8 cellular contexts compared by ENCODE assay signal in the genomic region with DNA sequence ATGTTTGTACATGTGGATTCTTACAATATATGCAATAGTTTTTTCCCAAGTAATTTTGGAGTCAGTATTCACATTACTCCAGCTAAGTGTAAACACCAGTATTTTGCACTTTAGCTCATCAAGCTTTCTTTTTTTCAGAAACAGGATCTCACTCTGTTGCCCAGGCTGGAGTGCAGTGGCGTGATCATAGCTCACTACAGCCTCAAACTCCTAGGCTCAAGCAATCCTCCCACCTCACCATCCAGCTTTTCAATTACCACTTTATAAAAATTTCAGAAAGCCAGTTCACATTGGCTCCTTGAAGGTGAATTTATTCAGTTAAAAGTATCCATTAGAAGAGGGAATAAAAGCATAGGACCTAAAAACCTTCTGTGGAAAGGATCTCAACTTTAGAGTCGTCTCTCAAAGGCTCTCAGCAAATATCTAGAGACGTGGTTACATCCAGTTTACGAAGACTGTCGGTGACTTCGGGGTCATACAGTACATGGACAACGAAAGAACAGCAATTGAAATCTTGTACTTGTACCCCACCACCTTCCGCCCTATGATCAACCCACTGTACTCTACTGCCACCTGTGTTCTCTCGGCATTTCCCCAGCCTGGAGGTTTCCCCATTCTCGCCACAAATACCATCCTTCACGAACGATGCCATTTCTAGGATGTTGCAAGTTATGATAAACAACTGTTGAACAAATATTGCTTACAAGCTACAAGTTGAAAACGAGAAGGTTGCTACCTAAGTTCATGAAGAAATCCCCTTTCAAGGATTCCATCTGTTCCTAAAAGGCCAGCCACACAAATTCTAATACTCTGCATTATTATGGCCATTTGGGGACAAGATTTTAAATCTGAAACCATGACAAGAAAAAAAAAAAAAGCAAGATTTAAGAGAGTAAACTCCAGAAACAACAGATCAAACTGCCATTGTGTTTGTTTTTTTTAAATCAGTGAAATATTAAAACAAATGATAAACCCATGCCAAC. TPM values are rescaled to one million over a fixed set of nuclear protein-coding genes. Genes with fewer than 3 reads are reported as not detected.
DNase-seq lines count a peak whose midpoint lies in the region; ATAC-seq and TF ChIP-seq lines count a peak whose summit lies in the region.

No MANE protein-coding gene starts in this region.

- DNase-seq in NCI-H1694 treated with DMSO at 0.1 percent for 48 hours (lab: John Stamatoyannopoulos, UW) = peak; percentile 13
- DNase-seq in NCI-H1694 (lab: John Stamatoyannopoulos, UW) = no peak
- DNase-seq in fibroblast of mammary gland (ENCODE audit: low read depth) = peak; percentile 78
- no peak for DNase-seq in natural killer cell treated with Interleukin-12 subunit alpha and Interleukin-12 subunit beta and Interleukin-15 and Interleukin-18, amount 100 ng/mL, for 72 hours (ENCODE audit: low spot score)
- no peak for DNase-seq in effector memory CD8-positive, alpha-beta T cell

- H3K9me3 ChIP-seq in HUES6 (ENCODE audit: control insufficient read depth, insufficient read depth, low read depth, low read length) = no peaks in the 10 kb centered on the region
- H3K9me3 ChIP-seq in SU-DHL-6 (ENCODE audit: insufficient read depth, low read length) = no peaks in the 10 kb centered on the region

- peaks cover 8% of the 10 kb centered on the region; the same call in 1 of the 2 replicates for H3F3A ChIP-seq in SU-DHL-6 (ENCODE audit: insufficient read depth)

- H3K27me3 ChIP-seq in HUES6 (ENCODE audit: control insufficient read depth, insufficient read depth, low read length) (peaks cover 12% of the 10 kb centered on the region), SU-DHL-6 (ENCODE audit: low read length) (no peaks in the 10 kb centered on the region)

- H3K4me1 Mint-ChIP-seq in natural killer cell treated with Interleukin-12 subunit alpha and Interleukin-12 subunit beta and Interleukin-15 and Interleukin-18, amount 100 ng/mL, for 72 hours (ENCODE audit: low read depth in 2 of 2) = peaks cover 24 to 26% of the 10 kb centered on the region in 2 donors
- peaks cover 0 to 2% of the 10 kb centered on the region in 2 donors for H3K4me1 Mint-ChIP-seq in effector memory CD8-positive, alpha-beta T cell (ENCODE audit: low read depth in 2 of 2)

- peak; percentile 56 for TF ChIP-seq CTCF in SU-DHL-6 (IDR thresholded peaks at IDR 0.05; ENCODE audit: insufficient read depth, low read length, poor library complexity, severe bottlenecking)
- TF ChIP-seq CTCF in fibroblast of mammary gland (conservative IDR thresholded peaks at IDR 0.05; ENCODE audit: control insufficient read depth, insufficient read depth, low read depth, low read length) = peak; percentile 85

- H2AFZ ChIP-seq in SU-DHL-6 (ENCODE audit: low read depth, low read length, severe bottlenecking) = no peak overlapping the region

- peak overlapping the region; percentile 45 for H3K4me3 Mint-ChIP-seq in natural killer cell treated with Interleukin-12 subunit alpha and Interleukin-12 subunit beta and Interleukin-15 and Interleukin-18, amount 100 ng/mL, for 72 hours
- no peak overlapping the region for H3K4me3 Mint-ChIP-seq in effector memory CD8-positive, alpha-beta T cell

- H3K27ac ChIP-seq in HUES6 (ENCODE audit: low read depth, low read length) (no peak overlapping the region), SU-DHL-6 (ENCODE audit: low read depth, low read length) (peak overlapping the region; percentile 79)

- H3K9me3 Mint-ChIP-seq in natural killer cell treated with Interleukin-12 subunit alpha and Interleukin-12 subunit beta and Interleukin-15 and Interleukin-18, amount 100 ng/mL, for 72 hours = peaks cover 3% of the 10 kb centered on the region
- peaks cover 0 to 2% of the 10 kb centered on the region in 2 donors for H3K9me3 Mint-ChIP-seq in effector memory CD8-positive, alpha-beta T cell

- H3K4me2 ChIP-seq in SU-DHL-6 (ENCODE audit: low read depth, low read length, poor library complexity, severe bottlenecking) = peak overlapping the region; percentile 82

- H3K4me1 ChIP-seq in HUES6 (ENCODE audit: control insufficient read depth, insufficient read depth, low read length) = peaks cover 26% of the 10 kb centered on the region

- peak; percentile 51 to 52 for ATAC-seq in natural killer cell treated with Interleukin-12 subunit alpha and Interleukin-12 subunit beta and Interleukin-15 and Interleukin-18, amount 100 ng/mL, for 72 hours
- no peak for ATAC-seq in HG03196 (IDR thresholded peaks at IDR 0.05; ENCODE audit: unreplicated experiment)
- no peak for ATAC-seq in effector memory CD8-positive, alpha-beta T cell (replicated peaks)

- peaks cover 60% of the 10 kb centered on the region for H3K79me2 ChIP-seq in SU-DHL-6 (ENCODE audit: insufficient read depth, low read length)

- peaks cover 32 to 56% of the 10 kb centered on the region in 2 donors for H3K27me3 Mint-ChIP-seq in natural killer cell treated with Interleukin-12 subunit alpha and Interleukin-12 subunit beta and Interleukin-15 and Interleukin-18, amount 100 ng/mL, for 72 hours
- peaks cover 49 to 55% of the 10 kb centered on the region in 2 donors for H3K27me3 Mint-ChIP-seq in effector memory CD8-positive, alpha-beta T cell

- no peak overlapping the region for H3K9ac ChIP-seq in HUES6 (ENCODE audit: low read length)
- H3K9ac ChIP-seq in SU-DHL-6 (ENCODE audit: low read length) = peak overlapping the region; percentile 79

- no peaks in the 10 kb centered on the region for H3K9me2 ChIP-seq in SU-DHL-6 (replicated peaks; ENCODE audit: insufficient read depth, low read length)

- H4K20me1 ChIP-seq in SU-DHL-6 (ENCODE audit: low read depth, low read length) = peaks cover 3% of the 10 kb centered on the region; the same call in 1 of the 2 replicates

- H3K36me3 Mint-ChIP-seq in natural killer cell treated with Interleukin-12 subunit alpha and Interleukin-12 subunit beta and Interleukin-15 and Interleukin-18, amount 100 ng/mL, for 72 hours = peaks cover 5% of the 10 kb centered on the region
- H3K36me3 Mint-ChIP-seq in effector memory CD8-positive, alpha-beta T cell (ENCODE audit: insufficient read depth) = no peaks in the 10 kb centered on the region

- H3K4me3 ChIP-seq in HUES6 (ENCODE audit: low read depth, low read length) (peak overlapping the region; percentile 80), SU-DHL-6 (ENCODE audit: insufficient read depth, low read length, poor library complexity, severe bottlenecking) (peak overlapping the region; percentile 91), fibroblast of mammary gland (ENCODE audit: control insufficient read depth, low read depth, low read length) (peak overlapping the region; percentile 95)

- H3K27ac Mint-ChIP-seq in natural killer cell treated with Interleukin-12 subunit alpha and Interleukin-12 subunit beta and Interleukin-15 and Interleukin-18, amount 100 ng/mL, for 72 hours = peak overlapping the region in 1 of 2 donors; percentile 71
- no peak overlapping the region for H3K27ac Mint-ChIP-seq in effector memory CD8-positive, alpha-beta T cell

- H3K36me3 ChIP-seq in HUES6 (ENCODE audit: control insufficient read depth, insufficient read depth, low read length) = no peaks in the 10 kb centered on the region
- no peaks in the 10 kb centered on the region for H3K36me3 ChIP-seq in SU-DHL-6 (ENCODE audit: low read length)

RNA-seq across cellular contexts. Expression of a gene that starts 1.8 kb away (rescaled TPM):
- total RNA-seq in natural killer cell treated with Interleukin-12 subunit alpha and Interleukin-12 subunit beta and Interleukin-15 and Interleukin-18, amount 100 ng/mL, for 72 hours = 10 to 100 TPM; 18.7 to 31.9 TPM

RNA-seq across cellular contexts. Expression of a gene that starts 44.2 kb away (rescaled TPM):
- total RNA-seq in natural killer cell treated with Interleukin-12 subunit alpha and Interleukin-12 subunit beta and Interleukin-15 and Interleukin-18, amount 100 ng/mL, for 72 hours = 1 to 10 TPM; 1.9 to 2.7 TPM

Comparison
In these comparisons a context has a peak if more than half of its experiments do, and no peak if none do; other contexts are left out.
1. DNase-seq: peak in NCI-H1694 treated with DMSO at 0.1 percent for 48 hours (single experiment) and fibroblast of mammary gland (single experiment); none in NCI-H1694 (single experiment), natural killer cell treated with Interleukin-12 subunit alpha and Interleukin-12 subunit beta and Interleukin-15 and Interleukin-18, amount 100 ng/mL, for 72 hours (single experiment) and effector memory CD8-positive, alpha-beta T cell (0 of 3).
2. ATAC-seq: peak in natural killer cell treated with Interleukin-12 subunit alpha and Interleukin-12 subunit beta and Interleukin-15 and Interleukin-18, amount 100 ng/mL, for 72 hours (2 of 2); none in HG03196 (single experiment) and effector memory CD8-positive, alpha-beta T cell (single experiment).
3. Peak in every context shown above with its lines, with median percentiles within 50 percentile points of each other: H3K4me3 ChIP-seq.